In the genomic region with DNA sequence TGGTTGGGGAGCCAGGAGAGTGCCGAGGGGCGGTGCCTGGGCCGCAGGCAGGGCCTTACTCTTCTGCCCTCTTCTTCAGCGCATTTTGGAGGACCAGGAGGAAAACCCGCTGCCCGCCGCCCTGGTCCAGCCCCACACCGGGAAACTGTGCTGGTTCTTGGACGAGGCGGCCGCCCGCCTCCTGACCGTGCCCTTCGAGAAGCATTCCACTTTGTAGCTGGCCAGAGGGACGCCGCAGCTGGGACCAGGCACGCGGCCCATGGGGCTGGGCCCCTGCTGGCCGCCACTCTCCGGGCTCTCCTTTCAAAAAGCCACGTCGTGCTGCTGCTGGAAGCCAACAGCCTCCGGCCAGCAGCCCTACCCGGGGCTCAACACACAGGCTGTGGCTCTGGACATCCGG, we compare ENCODE assay signal across 2 cellular contexts.
TF ChIP-seq lines count a peak whose summit lies in the region.

No MANE protein-coding gene starts in this region.

TF ChIP-seq in GM23338, 12 proteins besides CTCF, POLR2A, EP300 and RAD21 (continues in another document):
- TF ChIP-seq, protein P1, sequence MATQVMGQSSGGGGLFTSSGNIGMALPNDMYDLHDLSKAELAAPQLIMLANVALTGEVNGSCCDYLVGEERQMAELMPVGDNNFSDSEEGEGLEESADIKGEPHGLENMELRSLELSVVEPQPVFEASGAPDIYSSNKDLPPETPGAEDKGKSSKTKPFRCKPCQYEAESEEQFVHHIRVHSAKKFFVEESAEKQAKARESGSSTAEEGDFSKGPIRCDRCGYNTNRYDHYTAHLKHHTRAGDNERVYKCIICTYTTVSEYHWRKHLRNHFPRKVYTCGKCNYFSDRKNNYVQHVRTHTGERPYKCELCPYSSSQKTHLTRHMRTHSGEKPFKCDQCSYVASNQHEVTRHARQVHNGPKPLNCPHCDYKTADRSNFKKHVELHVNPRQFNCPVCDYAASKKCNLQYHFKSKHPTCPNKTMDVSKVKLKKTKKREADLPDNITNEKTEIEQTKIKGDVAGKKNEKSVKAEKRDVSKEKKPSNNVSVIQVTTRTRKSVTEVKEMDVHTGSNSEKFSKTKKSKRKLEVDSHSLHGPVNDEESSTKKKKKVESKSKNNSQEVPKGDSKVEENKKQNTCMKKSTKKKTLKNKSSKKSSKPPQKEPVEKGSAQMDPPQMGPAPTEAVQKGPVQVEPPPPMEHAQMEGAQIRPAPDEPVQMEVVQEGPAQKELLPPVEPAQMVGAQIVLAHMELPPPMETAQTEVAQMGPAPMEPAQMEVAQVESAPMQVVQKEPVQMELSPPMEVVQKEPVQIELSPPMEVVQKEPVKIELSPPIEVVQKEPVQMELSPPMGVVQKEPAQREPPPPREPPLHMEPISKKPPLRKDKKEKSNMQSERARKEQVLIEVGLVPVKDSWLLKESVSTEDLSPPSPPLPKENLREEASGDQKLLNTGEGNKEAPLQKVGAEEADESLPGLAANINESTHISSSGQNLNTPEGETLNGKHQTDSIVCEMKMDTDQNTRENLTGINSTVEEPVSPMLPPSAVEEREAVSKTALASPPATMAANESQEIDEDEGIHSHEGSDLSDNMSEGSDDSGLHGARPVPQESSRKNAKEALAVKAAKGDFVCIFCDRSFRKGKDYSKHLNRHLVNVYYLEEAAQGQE (IDR thresholded peaks at IDR 0.05; ENCODE audit: unreplicated experiment): no peak
- no peak for TF ChIP-seq EZH2 (IDR thresholded peaks at IDR 0.05; ENCODE audit: low read depth, unreplicated experiment)
- TF ChIP-seq, protein P2, sequence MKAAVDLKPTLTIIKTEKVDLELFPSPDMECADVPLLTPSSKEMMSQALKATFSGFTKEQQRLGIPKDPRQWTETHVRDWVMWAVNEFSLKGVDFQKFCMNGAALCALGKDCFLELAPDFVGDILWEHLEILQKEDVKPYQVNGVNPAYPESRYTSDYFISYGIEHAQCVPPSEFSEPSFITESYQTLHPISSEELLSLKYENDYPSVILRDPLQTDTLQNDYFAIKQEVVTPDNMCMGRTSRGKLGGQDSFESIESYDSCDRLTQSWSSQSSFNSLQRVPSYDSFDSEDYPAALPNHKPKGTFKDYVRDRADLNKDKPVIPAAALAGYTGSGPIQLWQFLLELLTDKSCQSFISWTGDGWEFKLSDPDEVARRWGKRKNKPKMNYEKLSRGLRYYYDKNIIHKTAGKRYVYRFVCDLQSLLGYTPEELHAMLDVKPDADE (IDR thresholded peaks at IDR 0.05): no peak
- no peak for TF ChIP-seq CREB1 (CRISPR knock-in tag; IDR thresholded peaks at IDR 0.05; ENCODE audit: low read depth)
- TF ChIP-seq EZH2phosphoT487 (IDR thresholded peaks at IDR 0.05; ENCODE audit: unreplicated experiment): no peak
- no peak for TF ChIP-seq POLR2AphosphoS5 (IDR thresholded peaks at IDR 0.05; ENCODE audit: low read depth)
- TF ChIP-seq, protein P3, sequence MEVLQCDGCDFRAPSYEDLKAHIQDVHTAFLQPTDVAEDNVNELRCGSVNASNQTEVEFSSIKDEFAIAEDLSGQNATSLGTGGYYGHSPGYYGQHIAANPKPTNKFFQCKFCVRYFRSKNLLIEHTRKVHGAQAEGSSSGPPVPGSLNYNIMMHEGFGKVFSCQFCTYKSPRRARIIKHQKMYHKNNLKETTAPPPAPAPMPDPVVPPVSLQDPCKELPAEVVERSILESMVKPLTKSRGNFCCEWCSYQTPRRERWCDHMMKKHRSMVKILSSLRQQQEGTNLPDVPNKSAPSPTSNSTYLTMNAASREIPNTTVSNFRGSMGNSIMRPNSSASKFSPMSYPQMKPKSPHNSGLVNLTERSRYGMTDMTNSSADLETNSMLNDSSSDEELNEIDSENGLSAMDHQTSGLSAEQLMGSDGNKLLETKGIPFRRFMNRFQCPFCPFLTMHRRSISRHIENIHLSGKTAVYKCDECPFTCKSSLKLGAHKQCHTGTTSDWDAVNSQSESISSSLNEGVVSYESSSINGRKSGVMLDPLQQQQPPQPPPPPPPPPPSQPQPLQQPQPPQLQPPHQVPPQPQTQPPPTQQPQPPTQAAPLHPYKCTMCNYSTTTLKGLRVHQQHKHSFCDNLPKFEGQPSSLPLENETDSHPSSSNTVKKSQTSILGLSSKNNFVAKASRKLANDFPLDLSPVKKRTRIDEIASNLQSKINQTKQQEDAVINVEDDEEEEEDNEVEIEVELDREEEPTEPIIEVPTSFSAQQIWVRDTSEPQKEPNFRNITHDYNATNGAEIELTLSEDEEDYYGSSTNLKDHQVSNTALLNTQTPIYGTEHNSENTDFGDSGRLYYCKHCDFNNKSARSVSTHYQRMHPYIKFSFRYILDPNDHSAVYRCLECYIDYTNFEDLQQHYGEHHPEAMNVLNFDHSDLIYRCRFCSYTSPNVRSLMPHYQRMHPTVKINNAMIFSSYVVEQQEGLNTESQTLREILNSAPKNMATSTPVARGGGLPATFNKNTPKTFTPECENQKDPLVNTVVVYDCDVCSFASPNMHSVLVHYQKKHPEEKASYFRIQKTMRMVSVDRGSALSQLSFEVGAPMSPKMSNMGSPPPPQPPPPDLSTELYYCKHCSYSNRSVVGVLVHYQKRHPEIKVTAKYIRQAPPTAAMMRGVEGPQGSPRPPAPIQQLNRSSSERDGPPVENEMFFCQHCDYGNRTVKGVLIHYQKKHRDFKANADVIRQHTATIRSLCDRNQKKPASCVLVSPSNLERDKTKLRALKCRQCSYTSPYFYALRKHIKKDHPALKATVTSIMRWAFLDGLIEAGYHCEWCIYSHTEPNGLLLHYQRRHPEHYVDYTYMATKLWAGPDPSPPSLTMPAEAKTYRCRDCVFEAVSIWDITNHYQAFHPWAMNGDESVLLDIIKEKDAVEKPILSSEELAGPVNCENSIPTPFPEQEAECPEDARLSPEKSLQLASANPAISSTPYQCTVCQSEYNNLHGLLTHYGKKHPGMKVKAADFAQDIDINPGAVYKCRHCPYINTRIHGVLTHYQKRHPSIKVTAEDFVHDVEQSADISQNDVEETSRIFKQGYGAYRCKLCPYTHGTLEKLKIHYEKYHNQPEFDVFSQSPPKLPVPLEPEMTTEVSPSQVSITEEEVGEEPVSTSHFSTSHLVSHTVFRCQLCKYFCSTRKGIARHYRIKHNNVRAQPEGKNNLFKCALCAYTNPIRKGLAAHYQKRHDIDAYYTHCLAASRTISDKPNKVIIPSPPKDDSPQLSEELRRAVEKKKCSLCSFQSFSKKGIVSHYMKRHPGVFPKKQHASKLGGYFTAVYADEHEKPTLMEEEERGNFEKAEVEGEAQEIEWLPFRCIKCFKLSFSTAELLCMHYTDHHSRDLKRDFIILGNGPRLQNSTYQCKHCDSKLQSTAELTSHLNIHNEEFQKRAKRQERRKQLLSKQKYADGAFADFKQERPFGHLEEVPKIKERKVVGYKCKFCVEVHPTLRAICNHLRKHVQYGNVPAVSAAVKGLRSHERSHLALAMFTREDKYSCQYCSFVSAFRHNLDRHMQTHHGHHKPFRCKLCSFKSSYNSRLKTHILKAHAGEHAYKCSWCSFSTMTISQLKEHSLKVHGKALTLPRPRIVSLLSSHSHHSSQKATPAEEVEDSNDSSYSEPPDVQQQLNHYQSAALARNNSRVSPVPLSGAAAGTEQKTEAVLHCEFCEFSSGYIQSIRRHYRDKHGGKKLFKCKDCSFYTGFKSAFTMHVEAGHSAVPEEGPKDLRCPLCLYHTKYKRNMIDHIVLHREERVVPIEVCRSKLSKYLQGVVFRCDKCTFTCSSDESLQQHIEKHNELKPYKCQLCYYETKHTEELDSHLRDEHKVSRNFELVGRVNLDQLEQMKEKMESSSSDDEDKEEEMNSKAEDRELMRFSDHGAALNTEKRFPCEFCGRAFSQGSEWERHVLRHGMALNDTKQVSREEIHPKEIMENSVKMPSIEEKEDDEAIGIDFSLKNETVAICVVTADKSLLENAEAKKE (CRISPR knock-in tag; IDR thresholded peaks at IDR 0.05): no peak
- TF ChIP-seq ZNF114 (CRISPR knock-in tag; IDR thresholded peaks at IDR 0.05): no peak
- no peak for TF ChIP-seq JUNB (IDR thresholded peaks at IDR 0.05; ENCODE audit: unreplicated experiment)
- TF ChIP-seq STAT1 (IDR thresholded peaks at IDR 0.05; ENCODE audit: unreplicated experiment): no peak

TF ChIP-seq in K562, 482 proteins besides CTCF, POLR2A, EP300 and RAD21:
- TF ChIP-seq RHOXF2B (CRISPR knock-in tag; conservative IDR thresholded peaks at IDR 0.05) (no peak), ZNF134 (CRISPR knock-in tag; conservative IDR thresholded peaks at IDR 0.05) (no peak), ZBTB33 (CRISPR knock-in tag; IDR thresholded peaks at IDR 0.05) (peak; percentile 80), NR2F6 (CRISPR knock-in tag; IDR thresholded peaks at IDR 0.05) (no peak), MCM2 (IDR thresholded peaks at IDR 0.05; ENCODE audit: low read depth) (no peak), POLR2G (IDR thresholded peaks at IDR 0.05; ENCODE audit: low read depth, low read length) (peak; percentile 61; the same call in 1 of the 2 replicates), RUNX1 (IDR thresholded peaks at IDR 0.05; ENCODE audit: low read depth) (no peak), PCBP2 (IDR thresholded peaks at IDR 0.05; ENCODE audit: low read depth, low read length, poor library complexity, severe bottlenecking) (no peak)
